Comparison of ENCODE assay signal across 13 cellular contexts in genomic region chr6:136067731-136068341, GRCh38.
DNase-seq lines count a peak whose midpoint lies in the region; ATAC-seq, FAIRE-seq and TF ChIP-seq lines count a peak whose summit lies in the region.
"Had no signal": no experiment of that assay in that cellular context is flagged by ENCODE, and none has a peak within 500 bp of the region (broad histone marks: within the 10 kb centered on the region; RNA-seq: fewer than 3 reads in every experiment).

No MANE protein-coding gene starts in this region.

- no peak overlapping the region for H3K4me2 ChIP-seq in MM.1S (ENCODE audit: low read depth, low read length)

- no peaks in the 10 kb centered on the region for H3K36me3 Mint-ChIP-seq in activated CD8-positive, alpha-beta memory T cell treated with anti-CD3 and anti-CD28 coated beads, Interleukin-2, amount 10 ng/mL, durations not matched to agents 7 days and 5 days

- H3K27ac ChIP-seq in A673 (ENCODE audit: low read depth, low read length, poor library complexity, severe bottlenecking) (no peak overlapping the region), MM.1S (ENCODE audit: low read length) (no peak overlapping the region)
- H3K27ac ChIP-seq: prostate gland had no signal

- H3K9me3 Mint-ChIP-seq in activated CD8-positive, alpha-beta memory T cell treated with anti-CD3 and anti-CD28 coated beads, Interleukin-2, amount 10 ng/mL, durations not matched to agents 7 days and 5 days (ENCODE audit: low read depth), result no peaks in the 10 kb centered on the region

- H3K27me3 ChIP-seq in A673 (replicated peaks; ENCODE audit: insufficient read depth, low read depth, low read length, poor library complexity) (no peaks in the 10 kb centered on the region), MM.1S (replicated peaks; ENCODE audit: insufficient read depth, low read length) (no peaks in the 10 kb centered on the region)

- H4K20me1 ChIP-seq in MM.1S (ENCODE audit: insufficient read depth, low read length), result no peaks in the 10 kb centered on the region

- H3K9me2 ChIP-seq in MM.1S (replicated peaks; ENCODE audit: insufficient read depth, low read length), result no peaks in the 10 kb centered on the region

- no peaks in the 10 kb centered on the region for H3K4me1 Mint-ChIP-seq in activated CD8-positive, alpha-beta memory T cell treated with anti-CD3 and anti-CD28 coated beads, Interleukin-2, amount 10 ng/mL, durations not matched to agents 7 days and 5 days

- no peak overlapping the region for H3K9ac ChIP-seq in MM.1S (ENCODE audit: low read length)

- CTCF ChIA-PET in A673 (lab: Charles Lee), result no interaction called here
- CTCF ChIA-PET in activated CD8-positive, alpha-beta memory T cell treated with anti-CD3 and anti-CD28 coated beads, Interleukin-2, amount 10 ng/mL, durations not matched to agents 7 days and 5 days (lab: Charles Lee), result interaction anchor here (1.2 kb wide), 1 partner anchor 10 kb away, joined by 3 read pairs; no protein-coding TSS in a partner anchor

- H3K79me2 ChIP-seq in MM.1S (ENCODE audit: low read length), result no peaks in the 10 kb centered on the region

- FAIRE-seq in D721Med (lab: Jason Lieb, UNC), result no peak

- peak; percentile 59 for DNase-seq in A673 (ENCODE audit: low spot score)
- peak; percentile 44 for DNase-seq in LHCN-M2 (ENCODE audit: low read depth)
- DNase-seq in epithelial cell of esophagus (ENCODE audit: low read depth), result peak; percentile 88
- peak; percentile 96 for DNase-seq in kidney tubule cell (ENCODE audit: low spot score)
- DNase-seq in MM.1S, result no peak
- no peak for DNase-seq in activated T-cell treated with anti-CD3 and anti-CD28 coated beads for 4 hours
- no peak for DNase-seq in D721Med (ENCODE audit: insufficient read length, low spot score)
- no peak for DNase-seq in activated CD8-positive, alpha-beta memory T cell treated with anti-CD3 and anti-CD28 coated beads, Interleukin-2, amount 10 ng/mL, durations not matched to agents 7 days and 5 days
- DNase-seq: aorta, hypothalamus, NCI-H1092, SHP77 had no signal

- no peak overlapping the region for H3K4me3 ChIP-seq in A673 (ENCODE audit: low read depth, low read length, poor library complexity, severe bottlenecking)
- H3K4me3 ChIP-seq in epithelial cell of esophagus (ENCODE audit: low read length), result no peak overlapping the region
- no peak overlapping the region for H3K4me3 ChIP-seq in MM.1S (ENCODE audit: low read length)
- H3K4me3 ChIP-seq: prostate gland had no signal

- no peak overlapping the region for H3K27ac Mint-ChIP-seq in activated CD8-positive, alpha-beta memory T cell treated with anti-CD3 and anti-CD28 coated beads, Interleukin-2, amount 10 ng/mL, durations not matched to agents 7 days and 5 days

- intact Hi-C loops in A673 (cut with micrococcal nuclease; ENCODE audit: unreplicated experiment), result no loop called here

- peaks cover 26% of the 10 kb centered on the region for H3K27me3 Mint-ChIP-seq in activated CD8-positive, alpha-beta memory T cell treated with anti-CD3 and anti-CD28 coated beads, Interleukin-2, amount 10 ng/mL, durations not matched to agents 7 days and 5 days

- POLR2A ChIA-PET in A673 (lab: Charles Lee; ENCODE audit: low non-redundant PET), result no interaction called here

- no peaks in the 10 kb centered on the region for H3F3A ChIP-seq in MM.1S (ENCODE audit: insufficient read depth, low read length)

- H3K36me3 ChIP-seq in A673 (ENCODE audit: insufficient read depth, low read length, poor library complexity, severe bottlenecking) (no peaks in the 10 kb centered on the region), MM.1S (replicated peaks; ENCODE audit: insufficient read depth, low read length) (no peaks in the 10 kb centered on the region)
- H3K36me3 ChIP-seq: prostate gland had no signal

- H2AFZ ChIP-seq in MM.1S (ENCODE audit: low read length), result no peak overlapping the region

- ATAC-seq in activated CD8-positive, alpha-beta memory T cell treated with anti-CD3 and anti-CD28 coated beads, Interleukin-2, amount 10 ng/mL, durations not matched to agents 7 days and 5 days, result no peak

- H3K4me3 Mint-ChIP-seq in activated CD8-positive, alpha-beta memory T cell treated with anti-CD3 and anti-CD28 coated beads, Interleukin-2, amount 10 ng/mL, durations not matched to agents 7 days and 5 days, result no peak overlapping the region

- no peaks in the 10 kb centered on the region for H3K4me1 ChIP-seq in A673 (ENCODE audit: insufficient read depth, low read length, poor library complexity, severe bottlenecking)
- no peaks in the 10 kb centered on the region for H3K4me1 ChIP-seq in MM.1S (ENCODE audit: low read length)
- H3K4me1 ChIP-seq: prostate gland had no signal

- H3K9me3 ChIP-seq in A673 (ENCODE audit: low read depth, low read length, poor library complexity, severe bottlenecking) (no peaks in the 10 kb centered on the region), MM.1S (replicated peaks; ENCODE audit: insufficient read depth, low read length) (no peaks in the 10 kb centered on the region)
- H3K9me3 ChIP-seq: prostate gland had no signal

- TF ChIP-seq CTCF in A673 (conservative IDR thresholded peaks at IDR 0.05; ENCODE audit: low read depth, low read length) (no peak), epithelial cell of esophagus (IDR thresholded peaks at IDR 0.05; ENCODE audit: insufficient read depth, low read depth, low read length, missing control alignments) (no peak), MM.1S (IDR thresholded peaks at IDR 0.05; ENCODE audit: low read length) (no peak), D721Med (IDR thresholded peaks at IDR 0.05; ENCODE audit: insufficient read depth, missing control alignments) (no peak)

- BruUV-seq in A673 (replicated peaks; lab: Mats Ljungman, UMichigan), result no TSS peak

Comparison
In these comparisons a context has a peak if more than half of its experiments do, and no peak if none do; other contexts are left out.
1. DNase-seq: peak in A673 (single experiment), LHCN-M2 (single experiment), epithelial cell of esophagus (single experiment) and kidney tubule cell (single experiment); none in MM.1S (single experiment), activated T-cell treated with anti-CD3 and anti-CD28 coated beads for 4 hours (single experiment), D721Med (single experiment) and activated CD8-positive, alpha-beta memory T cell treated with anti-CD3 and anti-CD28 coated beads, Interleukin-2, amount 10 ng/mL, durations not matched to agents 7 days and 5 days (single experiment).